22 cellular contexts compared by ENCODE assay signal in the genomic region with DNA sequence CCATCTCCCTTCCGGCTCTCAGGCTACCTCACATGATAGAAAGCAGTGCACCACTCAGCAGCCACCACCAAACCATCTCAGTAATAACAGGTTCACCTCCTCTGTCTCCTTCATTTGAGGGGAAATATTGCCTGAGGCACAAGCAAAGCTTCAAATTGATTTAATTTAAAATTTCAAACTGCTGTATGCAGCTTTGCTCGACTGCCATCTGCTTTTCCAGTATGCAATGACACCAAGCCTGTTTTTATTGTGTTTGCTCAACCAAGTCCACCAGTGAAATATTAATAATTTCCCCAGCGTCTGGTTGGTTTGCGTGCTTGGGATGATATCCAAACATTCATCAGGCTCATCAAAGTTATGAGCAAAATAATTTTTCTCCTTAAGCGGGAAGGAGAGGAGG.
"Had no signal": no experiment of that assay in that cellular context is flagged by ENCODE, and none has a peak within 500 bp of the region (broad histone marks: within the 10 kb centered on the region; RNA-seq: fewer than 3 reads in every experiment).

No MANE protein-coding gene starts in this region.

- FAIRE-seq: kidney had no signal

- DNase-seq: activated B cell treated with CpG ODN at 0.5 μM for 24 hours; activated CD4-positive, alpha-beta T cell treated with anti-CD3 and anti-CD28 coated beads for 36 hours; activated CD4-positive, alpha-beta T cell treated with anti-CD3 and anti-CD28 coated beads, Interleukin-2, amount 50 U/mL, for 4 hours; activated CD8-positive, alpha-beta memory T cell treated with anti-CD3 and anti-CD28 coated beads for 24 hours; activated CD8-positive, alpha-beta memory T cell treated with anti-CD3 and anti-CD28 coated beads, Interleukin-2, amount 50 U/mL, for 4 hours; activated T-cell treated with anti-CD3 and anti-CD28 coated beads, Interleukin-2, amount 50 U/mL, for 24 hours; amniotic stem cell; cerebellar nuclear complex; kidney; left lung; naive B cell; occipital lobe; right lobe of liver; stimulated activated CD4-positive, alpha-beta T cell treated with anti-CD3 and anti-CD28 coated beads, Interleukin-2, amount 100 ng/mL, for 24 hours; stimulated activated naive CD8-positive, alpha-beta T cell treated with anti-CD3 and anti-CD28 coated beads, Interleukin-15, amount 100 ng/mL, for 72 hours; T1000 had no signal

- H3K27ac ChIP-seq: coronary artery, left lung, right lobe of liver, skin epidermis, tibial nerve had no signal

- H3K4me1 ChIP-seq: left lung, right lobe of liver, tibial nerve had no signal

- H3K4me3 ChIP-seq: coronary artery, left lung, lung, right lobe of liver, skin epidermis, tibial nerve had no signal

- H3K36me3 ChIP-seq: left lung, right lobe of liver, tibial nerve had no signal

- H3K27me3 ChIP-seq: left lung, right lobe of liver, tibial nerve had no signal

- H3K9me3 ChIP-seq: right lobe of liver had no signal

- ATAC-seq: activated CD4-positive, alpha-beta T cell treated with anti-CD3 and anti-CD28 coated beads for 36 hours; activated T-helper 17 cell treated with anti-CD3 and anti-CD28 coated beads, Interleukin-2, amount 50 U/mL, for 72 hours; left lung; right lobe of liver; stimulated activated effector memory CD8-positive, alpha-beta T cell treated with anti-CD3 and anti-CD28 coated beads, Interleukin-12 subunit alpha, Interleukin-12 subunit beta, amount 100 ng/mL, for 72 hours; stimulated activated naive CD8-positive, alpha-beta T cell treated with anti-CD3 and anti-CD28 coated beads, Interleukin-15, amount 100 ng/mL, for 72 hours had no signal
